In genomic region chr13:62793850-62794249, GRCh38 we compare ENCODE assay signal across 28 cellular contexts.
"Had no signal": no experiment of that assay in that cellular context is flagged by ENCODE, and none has a peak within 500 bp of the region (broad histone marks: within the 10 kb centered on the region; RNA-seq: fewer than 3 reads in every experiment).

No MANE protein-coding gene starts in this region.

- H3K4me2 ChIP-seq: neural progenitor cell, smooth muscle cell had no signal

- H3K27ac ChIP-seq: neural progenitor cell, ovary, parathyroid adenoma, psoas muscle, skin epidermis, spleen, suprapubic skin, testis, tibial artery, transverse colon, upper lobe of right lung, uterus had no signal

- H3K36me3 ChIP-seq: neural progenitor cell, ovary, spleen, suprapubic skin, tibial artery, transverse colon, upper lobe of right lung, uterus had no signal

- H3K4me3 ChIP-seq: neural progenitor cell, ovary, psoas muscle, skin epidermis, smooth muscle cell, spleen, suprapubic skin, testis, tibial artery, transverse colon, upper lobe of right lung, uterus had no signal

- H3K4me1 ChIP-seq: parathyroid adenoma, psoas muscle, spleen, suprapubic skin, testis, tibial artery, transverse colon, upper lobe of right lung, uterus had no signal

- H3K9ac ChIP-seq: neural progenitor cell, parathyroid adenoma had no signal

- DNase-seq: natural killer cell; occipital lobe; ovary; posterior cingulate gyrus; psoas muscle; right cardiac atrium; spleen; stimulated activated CD4-positive, alpha-beta T cell treated with anti-CD3 and anti-CD28 coated beads, Interleukin-12 subunit alpha, Interleukin-12 subunit beta, amount 100 ng/mL, for 4 hours; stimulated activated CD4-positive, alpha-beta T cell treated with anti-CD3 and anti-CD28 coated beads, Interleukin-1b, Interleukin-23, amount 100 ng/mL, for 48 hours; stimulated activated CD4-positive, alpha-beta T cell treated with anti-CD3 and anti-CD28 coated beads, Interleukin-4, amount 100 ng/mL, for 1 hour; stimulated activated CD4-positive, alpha-beta T cell treated with anti-CD3 and anti-CD28 coated beads, Interleukin-4, amount 100 ng/mL, for 4 hours; stimulated activated CD8-positive, alpha-beta memory T cell treated with anti-CD3 and anti-CD28 coated beads, Interleukin-4, amount 100 ng/mL, for 48 hours; stimulated activated naive CD4-positive, alpha-beta T cell; stimulated activated naive CD8-positive, alpha-beta T cell treated with anti-CD3 and anti-CD28 coated beads, Interleukin-15, amount 100 ng/mL, for 72 hours; stimulated activated naive CD8-positive, alpha-beta T cell treated with anti-CD3 and anti-CD28 coated beads, Interleukin-15, Interleukin-2, amounts not matched to agents 100 U/mL and 50 U/mL, for 24 hours; substantia nigra; testis; tibial artery; transverse colon; upper lobe of right lung; uterus had no signal

- H3K79me2 ChIP-seq: parathyroid adenoma had no signal

- H3K9me3 ChIP-seq: ovary, psoas muscle, suprapubic skin, testis, tibial artery, transverse colon, upper lobe of right lung, uterus had no signal

- H3K27me3 ChIP-seq: neural progenitor cell, ovary, spleen, suprapubic skin, testis, tibial artery, transverse colon, upper lobe of right lung, uterus had no signal

- ATAC-seq: natural killer cell; psoas muscle; right cardiac atrium; sciatic nerve; stimulated activated memory B cell treated with anti-CD40 and anti-IgM and Interleukin-4, amounts not matched to agents 10 μg/mL and 1 μg/mL and 100 μg/mL, for 72 hours; stimulated activated naive CD8-positive, alpha-beta T cell treated with anti-CD3 and anti-CD28 coated beads, Interleukin-15, amount 100 ng/mL, for 72 hours; stimulated activated naive CD8-positive, alpha-beta T cell treated with anti-CD3 and anti-CD28 coated beads, Interleukin-15, Interleukin-2, amounts not matched to agents 100 U/mL and 50 U/mL, for 24 hours; upper lobe of right lung had no signal

- H2AFZ ChIP-seq: neural progenitor cell, parathyroid adenoma had no signal
